Comparison of ENCODE assay signal across 8 cellular contexts in the genomic region with DNA sequence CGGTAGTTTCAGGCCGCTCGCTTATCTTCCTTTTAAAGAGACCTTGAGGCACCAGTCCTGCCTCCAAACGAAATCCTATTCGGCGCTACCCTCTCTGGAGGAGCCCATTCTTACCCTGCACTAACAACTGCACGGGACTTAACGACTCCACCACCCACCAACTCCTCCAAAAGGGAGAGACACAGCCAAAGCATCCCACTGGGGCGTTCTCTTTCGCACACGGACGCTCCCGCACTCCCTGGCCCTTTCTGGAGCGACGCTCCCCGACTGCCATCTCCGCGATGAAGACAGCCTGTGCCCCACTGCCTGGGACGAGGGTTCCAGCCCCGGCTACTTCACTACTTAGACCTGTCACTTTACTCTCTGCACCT.
DNase-seq lines count a peak whose midpoint lies in the region; ATAC-seq lines count a peak whose summit lies in the region.

No MANE protein-coding gene starts in this region.

- H3K27me3 ChIP-seq in iPS-18a (ENCODE audit: control insufficient read depth, insufficient read depth, low read length) = no peaks in the 10 kb centered on the region

- peak overlapping the region; percentile 85 to 90 for H3K4me3 Mint-ChIP-seq in stimulated activated naive B cell treated with anti-CD40 and anti-IgM and Interleukin-4, amounts not matched to agents 10 μg/mL and 1 μg/mL and 100 μg/mL, for 72 hours

- no peaks in the 10 kb centered on the region for H3K36me3 ChIP-seq in iPS-18a (ENCODE audit: control insufficient read depth, low read depth, low read length)

- H3K4me1 Mint-ChIP-seq in stimulated activated naive B cell treated with anti-CD40 and anti-IgM and Interleukin-4, amounts not matched to agents 10 μg/mL and 1 μg/mL and 100 μg/mL, for 72 hours = peaks cover 33 to 38% of the 10 kb centered on the region in 2 donors

- peaks cover 7% of the 10 kb centered on the region for H3K4me1 ChIP-seq in iPS-18a (ENCODE audit: control insufficient read depth, low read depth, low read length)

- no peak overlapping the region for H3K27ac ChIP-seq in iPS-18a (ENCODE audit: low read length)

- H3K27me3 Mint-ChIP-seq in stimulated activated naive B cell treated with anti-CD40 and anti-IgM and Interleukin-4, amounts not matched to agents 10 μg/mL and 1 μg/mL and 100 μg/mL, for 72 hours = no peaks in the 10 kb centered on the region

- no peaks in the 10 kb centered on the region for H3K9me3 Mint-ChIP-seq in stimulated activated naive B cell treated with anti-CD40 and anti-IgM and Interleukin-4, amounts not matched to agents 10 μg/mL and 1 μg/mL and 100 μg/mL, for 72 hours

- peak overlapping the region; percentile 74 for H3K4me3 ChIP-seq in iPS-18a (ENCODE audit: low read length)

- no peaks in the 10 kb centered on the region for H3K9me3 ChIP-seq in iPS-18a (ENCODE audit: control insufficient read depth, low read depth, low read length)

- peak overlapping the region; percentile 80 for H3K9ac ChIP-seq in iPS-18a (ENCODE audit: low read length)

- ATAC-seq in HG02943 (IDR thresholded peaks at IDR 0.05; ENCODE audit: low read depth, unreplicated experiment) (peak; percentile 1), GM21576 (IDR thresholded peaks at IDR 0.05; ENCODE audit: unreplicated experiment) (no peak), GM21723 (IDR thresholded peaks at IDR 0.05; ENCODE audit: unreplicated experiment) (no peak)
- ATAC-seq in stimulated activated naive B cell treated with anti-CD40 and anti-IgM and Interleukin-4, amounts not matched to agents 10 μg/mL and 1 μg/mL and 100 μg/mL, for 72 hours (replicated peaks) = peak in 1 of 2 donors; percentile 13

- H3K27ac Mint-ChIP-seq in stimulated activated naive B cell treated with anti-CD40 and anti-IgM and Interleukin-4, amounts not matched to agents 10 μg/mL and 1 μg/mL and 100 μg/mL, for 72 hours = peak overlapping the region; percentile 92

- H3K36me3 Mint-ChIP-seq in stimulated activated naive B cell treated with anti-CD40 and anti-IgM and Interleukin-4, amounts not matched to agents 10 μg/mL and 1 μg/mL and 100 μg/mL, for 72 hours = no peaks in the 10 kb centered on the region

- DNase-seq in GM04504 (ENCODE audit: low read depth) (peak; percentile 12), amniotic epithelial cell (ENCODE audit: low read depth) (peak; percentile 15), NCI-H748 treated with DMSO at 0.1 percent for 48 hours (lab: John Stamatoyannopoulos, UW) (no peak)
- no peak for DNase-seq in stimulated activated naive B cell treated with anti-CD40 and anti-IgM and Interleukin-4, amounts not matched to agents 10 μg/mL and 1 μg/mL and 100 μg/mL, for 72 hours

Comparison
In these comparisons a context has a peak if more than half of its experiments do, and no peak if none do; other contexts are left out.
1. DNase-seq: peak in GM04504 (single experiment) and amniotic epithelial cell (single experiment); none in stimulated activated naive B cell treated with anti-CD40 and anti-IgM and Interleukin-4, amounts not matched to agents 10 μg/mL and 1 μg/mL and 100 μg/mL, for 72 hours (single experiment) and NCI-H748 treated with DMSO at 0.1 percent for 48 hours (single experiment).